ENCODE assay signal across 2 cellular contexts in the genomic region with DNA sequence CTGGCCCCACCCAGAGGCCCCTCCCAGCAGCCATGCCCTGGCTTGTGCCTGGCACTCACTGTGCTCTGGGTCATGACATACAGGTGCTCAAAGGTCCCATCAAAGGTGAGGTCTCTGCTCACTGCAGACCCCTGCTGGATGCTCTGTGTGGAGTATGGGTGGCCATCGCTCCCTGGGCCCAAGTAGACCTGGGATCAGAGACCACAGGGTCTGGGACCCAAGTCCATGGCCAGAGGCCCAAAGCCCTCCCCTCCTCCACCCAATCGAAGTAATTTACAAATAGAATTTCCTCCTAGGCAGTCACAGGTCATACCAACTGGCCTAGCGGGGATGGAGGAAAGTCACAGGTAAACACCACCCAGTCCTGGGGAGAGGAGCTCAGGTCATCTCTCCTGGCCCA.
A peak's percentile ranks its signal among the peaks of the same experiment; 100 is the strongest.
TF ChIP-seq lines count a peak whose summit lies in the region.

No MANE protein-coding gene starts in this region.

TF ChIP-seq in HEK293, 187 proteins besides CTCF, POLR2A, EP300 and RAD21:
- TF ChIP-seq ZNF624 (tag by site-specific recombination; IDR thresholded peaks at IDR 0.05), result no peak
- no peak for TF ChIP-seq ZNF280D (tag by site-specific recombination; IDR thresholded peaks at IDR 0.05)
- no peak for TF ChIP-seq ZBTB1 (tag by site-specific recombination; IDR thresholded peaks at IDR 0.05)
- TF ChIP-seq ZNF792 (tag by site-specific recombination; IDR thresholded peaks at IDR 0.05), result no peak
- no peak for TF ChIP-seq ZEB2 (tag by site-specific recombination; IDR thresholded peaks at IDR 0.05)
TF ChIP-seq in HEK293: peak in this region for 0.

TF ChIP-seq in HepG2, 621 proteins besides CTCF, POLR2A, EP300 and RAD21:
- TF ChIP-seq SMC3 (IDR thresholded peaks at IDR 0.05; ENCODE audit: low read length), result 0 out of 2 replicates have a peak, but pooled peaks have one; percentile 0
- TF ChIP-seq, protein P1, sequence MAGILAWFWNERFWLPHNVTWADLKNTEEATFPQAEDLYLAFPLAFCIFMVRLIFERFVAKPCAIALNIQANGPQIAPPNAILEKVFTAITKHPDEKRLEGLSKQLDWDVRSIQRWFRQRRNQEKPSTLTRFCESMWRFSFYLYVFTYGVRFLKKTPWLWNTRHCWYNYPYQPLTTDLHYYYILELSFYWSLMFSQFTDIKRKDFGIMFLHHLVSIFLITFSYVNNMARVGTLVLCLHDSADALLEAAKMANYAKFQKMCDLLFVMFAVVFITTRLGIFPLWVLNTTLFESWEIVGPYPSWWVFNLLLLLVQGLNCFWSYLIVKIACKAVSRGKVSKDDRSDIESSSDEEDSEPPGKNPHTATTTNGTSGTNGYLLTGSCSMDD (CRISPR knock-in tag; IDR thresholded peaks at IDR 0.05), result no peak
- no peak for TF ChIP-seq XBP1 (CRISPR knock-in tag; IDR thresholded peaks at IDR 0.05)
- no peak for TF ChIP-seq SMYD3 (CRISPR knock-in tag; IDR thresholded peaks at IDR 0.05)
- no peak for TF ChIP-seq ZNF180 (CRISPR knock-in tag; IDR thresholded peaks at IDR 0.05; ENCODE audit: borderline replicate concordance, low read depth)
- TF ChIP-seq SP140L (CRISPR knock-in tag; IDR thresholded peaks at IDR 0.05; ENCODE audit: borderline replicate concordance), result no peak
- no peak for TF ChIP-seq NR2F6 (IDR thresholded peaks at IDR 0.05)
- 0 out of 2 replicates have a peak, but pooled peaks have one; percentile 14 for TF ChIP-seq NR2F6 (CRISPR knock-in tag; IDR thresholded peaks at IDR 0.05)
- TF ChIP-seq PRMT3 (CRISPR knock-in tag; IDR thresholded peaks at IDR 0.05; ENCODE audit: borderline replicate concordance, low read depth), result no peak
- no peak for TF ChIP-seq MEIS2 (CRISPR knock-in tag; IDR thresholded peaks at IDR 0.05)
- TF ChIP-seq, protein P2, sequence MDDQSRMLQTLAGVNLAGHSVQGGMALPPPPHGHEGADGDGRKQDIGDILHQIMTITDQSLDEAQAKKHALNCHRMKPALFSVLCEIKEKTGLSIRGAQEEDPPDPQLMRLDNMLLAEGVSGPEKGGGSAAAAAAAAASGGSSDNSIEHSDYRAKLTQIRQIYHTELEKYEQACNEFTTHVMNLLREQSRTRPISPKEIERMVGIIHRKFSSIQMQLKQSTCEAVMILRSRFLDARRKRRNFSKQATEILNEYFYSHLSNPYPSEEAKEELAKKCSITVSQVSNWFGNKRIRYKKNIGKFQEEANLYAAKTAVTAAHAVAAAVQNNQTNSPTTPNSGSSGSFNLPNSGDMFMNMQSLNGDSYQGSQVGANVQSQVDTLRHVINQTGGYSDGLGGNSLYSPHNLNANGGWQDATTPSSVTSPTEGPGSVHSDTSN (CRISPR knock-in tag; IDR thresholded peaks at IDR 0.05; ENCODE audit: borderline replicate concordance), result no peak
- no peak for TF ChIP-seq ZBTB42 (CRISPR knock-in tag; IDR thresholded peaks at IDR 0.05)
- TF ChIP-seq AGO2 (optimal IDR thresholded peaks at IDR 0.05; ENCODE audit: low read depth, low read length), result peak; percentile 15
- TF ChIP-seq REXO4 (CRISPR knock-in tag; IDR thresholded peaks at IDR 0.05; ENCODE audit: borderline replicate concordance), result no peak
- no peak for TF ChIP-seq ZNF337 (CRISPR knock-in tag; IDR thresholded peaks at IDR 0.05; ENCODE audit: borderline replicate concordance, low read depth)
- no peak for TF ChIP-seq ZNF331 (CRISPR knock-in tag; IDR thresholded peaks at IDR 0.05)
- TF ChIP-seq ZMYM2 (CRISPR knock-in tag; IDR thresholded peaks at IDR 0.05), result 0 out of 2 replicates have a peak, but pooled peaks have one; percentile 20
- TF ChIP-seq ZNF720 (CRISPR knock-in tag; IDR thresholded peaks at IDR 0.05), result no peak
- TF ChIP-seq NCOR1 (IDR thresholded peaks at IDR 0.05; ENCODE audit: borderline replicate concordance, low read length), result peak; percentile 77
- TF ChIP-seq HNRNPLL (IDR thresholded peaks at IDR 0.05; ENCODE audit: low read depth, low read length, poor library complexity, severe bottlenecking), result no peak
- TF ChIP-seq SOX5 (CRISPR knock-in tag; IDR thresholded peaks at IDR 0.05; ENCODE audit: borderline replicate concordance), result no peak
- peak; percentile 18; the same call in 1 of the 2 replicates for TF ChIP-seq SALL1 (CRISPR knock-in tag; IDR thresholded peaks at IDR 0.05)
- TF ChIP-seq, protein P3, sequence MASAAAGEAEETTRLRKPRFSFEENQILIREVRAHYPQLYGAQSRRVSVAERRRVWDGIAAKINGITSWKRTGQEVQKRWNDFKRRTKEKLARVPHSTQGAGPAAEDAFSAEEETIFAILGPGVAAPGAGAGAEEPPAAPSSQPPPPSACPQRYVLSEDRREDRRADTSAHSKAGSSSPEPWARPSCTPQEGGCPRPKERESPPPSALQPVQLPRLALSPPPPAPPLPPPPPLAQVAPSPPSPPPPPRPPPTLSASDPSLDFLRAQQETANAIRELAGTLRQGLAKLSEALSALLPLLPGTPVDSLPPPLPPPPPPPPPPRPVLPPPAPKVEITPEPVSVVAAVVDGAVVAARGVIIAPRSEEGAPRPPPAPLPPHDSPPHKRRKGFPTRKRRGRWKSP (CRISPR knock-in tag; IDR thresholded peaks at IDR 0.05), result no peak
- TF ChIP-seq ZNF687 (CRISPR knock-in tag; IDR thresholded peaks at IDR 0.05), result peak; percentile 50; the same call in 1 of the 2 replicates
- peak; percentile 65 for TF ChIP-seq HNF4G (IDR thresholded peaks at IDR 0.05; ENCODE audit: borderline replicate concordance, low read depth, low read length)
- no peak for TF ChIP-seq HNF4G (CRISPR knock-in tag; IDR thresholded peaks at IDR 0.05; ENCODE audit: borderline replicate concordance, low read depth)
- no peak for TF ChIP-seq RCOR2 (CRISPR knock-in tag; IDR thresholded peaks at IDR 0.05)
- no peak for TF ChIP-seq MNT (IDR thresholded peaks at IDR 0.05)
- peak; percentile 71 for TF ChIP-seq HNF4A (CRISPR knock-in tag; IDR thresholded peaks at IDR 0.05)
